ENCODE assay signal across 8 cellular contexts in genomic region chr4:77817304-77818076, GRCh38. TPM values are rescaled to one million over a fixed set of nuclear protein-coding genes. Genes with fewer than 3 reads are reported as not detected.
DNase-seq lines count a peak whose midpoint lies in the region; ATAC-seq and TF ChIP-seq lines count a peak whose summit lies in the region.

No MANE protein-coding gene starts in this region.

- H3K9me3 ChIP-seq in SU-DHL-6 (ENCODE audit: insufficient read depth, low read length) = no peaks in the 10 kb centered on the region

- H3K4me1 ChIP-seq in rectal smooth muscle tissue (ENCODE audit: control insufficient read depth, insufficient read depth, low read length) = peaks cover 10% of the 10 kb centered on the region

- peak overlapping the region; percentile 95 for H3K27ac Mint-ChIP-seq in activated CD8-positive, alpha-beta memory T cell treated with anti-CD3 and anti-CD28 coated beads, Interleukin-2, amount 10 ng/mL, durations not matched to agents 7 days and 5 days

- H4K20me1 ChIP-seq in SU-DHL-6 (ENCODE audit: low read depth, low read length) = no peaks in the 10 kb centered on the region

- H3K27me3 ChIP-seq in SU-DHL-6 (ENCODE audit: low read length) = no peaks in the 10 kb centered on the region
- no peaks in the 10 kb centered on the region for H3K27me3 ChIP-seq in rectal smooth muscle tissue (ENCODE audit: control insufficient read depth, insufficient read depth, low read length)

- in situ Hi-C loops in GM13977 (cut with MboI; ENCODE audit: low pct_unique_long_range_greater_than_20kb, low sequenced_read_pairs, unreplicated experiment) = no loop called here

- H3K36me3 ChIP-seq in SU-DHL-6 (ENCODE audit: low read length) (no peaks in the 10 kb centered on the region), rectal smooth muscle tissue (ENCODE audit: control insufficient read depth, insufficient read depth, low read length) (no peaks in the 10 kb centered on the region)

- CTCF ChIA-PET in activated CD8-positive, alpha-beta memory T cell treated with anti-CD3 and anti-CD28 coated beads, Interleukin-2, amount 10 ng/mL, durations not matched to agents 7 days and 5 days (lab: Charles Lee) = interaction anchor here (0.9 to 2.8 kb wide), 9 partner anchors 15 to 83 kb away, joined by 3 to 14 read pairs (median 4); partner anchors contain the start of gene MRPL1

- H3F3A ChIP-seq in SU-DHL-6 (ENCODE audit: insufficient read depth) = peaks cover 11% of the 10 kb centered on the region

- H3K9me3 Mint-ChIP-seq in activated CD8-positive, alpha-beta memory T cell treated with anti-CD3 and anti-CD28 coated beads, Interleukin-2, amount 10 ng/mL, durations not matched to agents 7 days and 5 days (ENCODE audit: low read depth) = no peaks in the 10 kb centered on the region

- H3K9ac ChIP-seq in SU-DHL-6 (ENCODE audit: low read length) = no peak overlapping the region
- H3K9ac ChIP-seq in rectal smooth muscle tissue (ENCODE audit: low read length) = no peak overlapping the region

- H3K4me3 Mint-ChIP-seq in activated CD8-positive, alpha-beta memory T cell treated with anti-CD3 and anti-CD28 coated beads, Interleukin-2, amount 10 ng/mL, durations not matched to agents 7 days and 5 days = peak overlapping the region; percentile 98

- peaks cover 20% of the 10 kb centered on the region for H3K36me3 Mint-ChIP-seq in activated CD8-positive, alpha-beta memory T cell treated with anti-CD3 and anti-CD28 coated beads, Interleukin-2, amount 10 ng/mL, durations not matched to agents 7 days and 5 days

- TF ChIP-seq CTCF in SU-DHL-6 (IDR thresholded peaks at IDR 0.05; ENCODE audit: insufficient read depth, low read length, poor library complexity, severe bottlenecking) (no peak), fibroblast of mammary gland (conservative IDR thresholded peaks at IDR 0.05; ENCODE audit: control insufficient read depth, insufficient read depth, low read depth, low read length) (no peak), GM13977 (IDR thresholded peaks at IDR 0.05; ENCODE audit: extremely low read depth, insufficient read depth, missing control alignments) (no peak)

- H2AFZ ChIP-seq in SU-DHL-6 (ENCODE audit: low read depth, low read length, severe bottlenecking) = no peak overlapping the region

- no peak for ATAC-seq in activated CD8-positive, alpha-beta memory T cell treated with anti-CD3 and anti-CD28 coated beads, Interleukin-2, amount 10 ng/mL, durations not matched to agents 7 days and 5 days

- no peaks in the 10 kb centered on the region for H3K9me2 ChIP-seq in SU-DHL-6 (replicated peaks; ENCODE audit: insufficient read depth, low read length)

- no peaks in the 10 kb centered on the region for H3K27me3 Mint-ChIP-seq in activated CD8-positive, alpha-beta memory T cell treated with anti-CD3 and anti-CD28 coated beads, Interleukin-2, amount 10 ng/mL, durations not matched to agents 7 days and 5 days

- H3K79me2 ChIP-seq in SU-DHL-6 (ENCODE audit: insufficient read depth, low read length) = peaks cover 21% of the 10 kb centered on the region; the same call in 1 of the 2 replicates

- H3K4me3 ChIP-seq in SU-DHL-6 (ENCODE audit: insufficient read depth, low read length, poor library complexity, severe bottlenecking) (peak overlapping the region; percentile 82), fibroblast of mammary gland (ENCODE audit: control insufficient read depth, low read depth, low read length) (peak overlapping the region; percentile 76), rectal smooth muscle tissue (ENCODE audit: low read length) (peak overlapping the region; percentile 79)

- peaks cover 54% of the 10 kb centered on the region for H3K4me1 Mint-ChIP-seq in activated CD8-positive, alpha-beta memory T cell treated with anti-CD3 and anti-CD28 coated beads, Interleukin-2, amount 10 ng/mL, durations not matched to agents 7 days and 5 days

- H3K4me2 ChIP-seq in SU-DHL-6 (ENCODE audit: low read depth, low read length, poor library complexity, severe bottlenecking) = peak overlapping the region; percentile 58

- H3K27ac ChIP-seq in SU-DHL-6 (ENCODE audit: low read depth, low read length) = no peak overlapping the region
- H3K27ac ChIP-seq in rectal smooth muscle tissue (ENCODE audit: low read depth, low read length) = peak overlapping the region; percentile 94

- DNase-seq in activated CD8-positive, alpha-beta memory T cell treated with anti-CD3 and anti-CD28 coated beads, Interleukin-2, amount 10 ng/mL, durations not matched to agents 7 days and 5 days = no peak
- DNase-seq in activated CD8-positive, alpha-beta memory T cell treated with anti-CD3 and anti-CD28 coated beads, Interleukin-2, amount 50 U/mL, for 4 hours = no peak
- DNase-seq in fibroblast of mammary gland (ENCODE audit: low read depth) (peak; percentile 28), GM13977 (ENCODE audit: low spot score) (no peak), D341Med (ENCODE audit: low spot score) (no peak), NCI-H1048 (lab: John Stamatoyannopoulos, UW) (no peak)

RNA-seq across cellular contexts. Expression of gene CNOT6L, which starts 1.7 kb away (rescaled TPM):
- 100 to 1,000 TPM; 103 to 107 TPM for total RNA-seq in activated CD8-positive, alpha-beta memory T cell treated with anti-CD3 and anti-CD28 coated beads, Interleukin-2, amount 10 ng/mL, durations not matched to agents 7 days and 5 days

RNA-seq across cellular contexts. Expression of gene MRPL1, which starts 45.1 kb away (rescaled TPM):
- total RNA-seq in activated CD8-positive, alpha-beta memory T cell treated with anti-CD3 and anti-CD28 coated beads, Interleukin-2, amount 10 ng/mL, durations not matched to agents 7 days and 5 days = 10 to 100 TPM; 28.5 to 43.2 TPM
